ENCODE assay signal across 8 cellular contexts in genomic region chr6:42450314-42451145, GRCh38. TPM values are rescaled to one million over a fixed set of nuclear protein-coding genes. Genes with fewer than 3 reads are reported as not detected.
A peak's percentile ranks its signal among the peaks of the same experiment; 100 is the strongest.
DNase-seq lines count a peak whose midpoint lies in the region; TF ChIP-seq lines count a peak whose summit lies in the region.

No MANE protein-coding gene starts in this region.

- H3K4me3 ChIP-seq in colonic mucosa (peak overlapping the region; percentile 81), muscle layer of colon (ENCODE audit: low read depth in 1 of 2, low read length in 2 of 2) (peak overlapping the region; percentile 76 to 87), uterus (peak overlapping the region; percentile 79 to 81)

- H3K36me3 ChIP-seq in colonic mucosa = no peaks in the 10 kb centered on the region
- no peaks in the 10 kb centered on the region for H3K36me3 ChIP-seq in muscle layer of colon (ENCODE audit: insufficient read depth, low read length)
- no peaks in the 10 kb centered on the region for H3K36me3 ChIP-seq in uterus

- no peaks in the 10 kb centered on the region for H3K27me3 ChIP-seq in colonic mucosa
- H3K27me3 ChIP-seq in muscle layer of colon (ENCODE audit: control insufficient read depth in 1 of 2, insufficient read depth in 2 of 2, low read length in 2 of 2) = no peaks in the 10 kb centered on the region
- no peaks in the 10 kb centered on the region for H3K27me3 ChIP-seq in uterus

- H3K9me3 ChIP-seq in colonic mucosa (no peaks in the 10 kb centered on the region), muscle layer of colon (ENCODE audit: low read length) (no peaks in the 10 kb centered on the region), uterus (no peaks in the 10 kb centered on the region)

- H3K4me1 ChIP-seq in colonic mucosa (no peaks in the 10 kb centered on the region), muscle layer of colon (ENCODE audit: insufficient read depth, low read length) (peaks cover 24% of the 10 kb centered on the region), uterus (no peaks in the 10 kb centered on the region)

- peak overlapping the region; percentile 45 to 80 for H3K9ac ChIP-seq in colonic mucosa (ENCODE audit: low read depth in 2 of 2, low read length in 2 of 2)
- peak overlapping the region; percentile 23 for H3K9ac ChIP-seq in muscle layer of colon (ENCODE audit: low read length)

- TF ChIP-seq CTCF in RWPE1 (conservative IDR thresholded peaks at IDR 0.05; ENCODE audit: low read depth) (no peak), colonic mucosa (IDR thresholded peaks at IDR 0.05) (no peak), uterus (IDR thresholded peaks at IDR 0.05) (no peak)

- POLR2A ChIA-PET in RWPE1 (lab: Yijun Ruan, JAX; ENCODE audit: low non-redundant PET) = interaction anchor here (0.7 kb wide), 2 partner anchors 210 to 211 kb away, joined by 8 to 10 read pairs; no protein-coding TSS in a partner anchor

- intact Hi-C loops in colonic mucosa (cut with DNase I) = no loop called here
- intact Hi-C loops in uterus (cut with DNase I; ENCODE audit: low total_unique reads) = no loop called here

- TF ChIP-seq POLR2A in uterus (IDR thresholded peaks at IDR 0.05) = no peak

- peak; percentile 72 for DNase-seq in activated effector memory CD4-positive, alpha-beta T cell treated with anti-CD3 and anti-CD28 coated beads, Interleukin-2, amount 50 U/mL, for 16 hours
- DNase-seq in activated effector memory CD4-positive, alpha-beta T cell treated with Interleukin-2 at 50 U/mL for 16 hours = no peak
- DNase-seq in RWPE1 (ENCODE audit: low spot score) = peak; percentile 30
- peak; percentile 42 for DNase-seq in colonic mucosa
- DNase-seq in uterus = peak; percentile 32 to 36
- no peak for DNase-seq in cortex of kidney (lab: John Stamatoyannopoulos, UW)
- DNase-seq in GOT3 (lab: John Stamatoyannopoulos, UW) = no peak

- peak overlapping the region; percentile 98 for H3K27ac ChIP-seq in RWPE1
- peak overlapping the region; percentile 93 for H3K27ac ChIP-seq in colonic mucosa
- H3K27ac ChIP-seq in muscle layer of colon (ENCODE audit: low read depth, low read length) = peak overlapping the region; percentile 77
- peak overlapping the region; percentile 83 to 93 for H3K27ac ChIP-seq in uterus

- CTCF ChIA-PET in RWPE1 (lab: Yijun Ruan, JAX) = interaction anchor here (0.7 to 1.0 kb wide), 3 partner anchors 97 to 199 kb away, joined by 3 to 6 read pairs (median 4); no protein-coding TSS in a partner anchor

RNA-seq across cellular contexts. Expression of gene TRERF1, which starts 1.2 kb away (rescaled TPM):
- total RNA-seq in colonic mucosa (1 to 10 TPM; 3.5 to 3.8 TPM), uterus (10 to 100 TPM in 2 of 4 donors, 1 to 10 TPM in 2; 3.3 to 16.3 (median 7.2) TPM)

Comparison
In these comparisons a context has a peak if more than half of its experiments do, and no peak if none do; other contexts are left out.
1. DNase-seq: peak in activated effector memory CD4-positive, alpha-beta T cell treated with anti-CD3 and anti-CD28 coated beads, Interleukin-2, amount 50 U/mL, for 16 hours (single experiment), RWPE1 (single experiment), colonic mucosa (single experiment) and uterus (2 of 2); none in activated effector memory CD4-positive, alpha-beta T cell treated with Interleukin-2 at 50 U/mL for 16 hours (single experiment), cortex of kidney (single experiment) and GOT3 (single experiment).
2. Peak in every context shown above with its lines, with median percentiles within 50 percentile points of each other: H3K27ac ChIP-seq and H3K4me3 ChIP-seq.